Comparison of ENCODE assay signal across 8 cellular contexts in genomic region chr13:73000027-73000674, GRCh38. TPM values are rescaled to one million over a fixed set of nuclear protein-coding genes. Genes with fewer than 3 reads are reported as not detected.
DNase-seq lines count a peak whose midpoint lies in the region; ATAC-seq and TF ChIP-seq lines count a peak whose summit lies in the region.

No MANE protein-coding gene starts in this region.

- TF ChIP-seq POLR2A in upper lobe of left lung (IDR thresholded peaks at IDR 0.05) = no peak

- H3K27me3 Mint-ChIP-seq in memory B cell = no peaks in the 10 kb centered on the region

- DNase-seq in A673 (ENCODE audit: low spot score) (peak; percentile 38), SKM-1 (lab: John Stamatoyannopoulos, UW; ENCODE audit: unreplicated experiment) (peak; percentile 83), memory B cell (ENCODE audit: low spot score in 2 of 2) (no peak), EL (no peak), upper lobe of left lung (no peak)

- H3K9me3 ChIP-seq in A673 (ENCODE audit: low read depth, low read length, poor library complexity, severe bottlenecking) (no peaks in the 10 kb centered on the region), upper lobe of left lung (no peaks in the 10 kb centered on the region)

- H3K4me3 Mint-ChIP-seq in memory B cell = no peak overlapping the region

- TF ChIP-seq EP300 in upper lobe of left lung (IDR thresholded peaks at IDR 0.05) = no peak

- H3K4me1 ChIP-seq in A673 (ENCODE audit: insufficient read depth, low read length, poor library complexity, severe bottlenecking) (peaks cover 6% of the 10 kb centered on the region), upper lobe of left lung (no peaks in the 10 kb centered on the region)

- H3K27ac ChIP-seq in A673 (ENCODE audit: low read depth, low read length, poor library complexity, severe bottlenecking) = no peak overlapping the region
- H3K27ac ChIP-seq in upper lobe of left lung = peak overlapping the region in 1 of 4 donors; percentile 48

- TSS peak; percentile 14 for BruUV-seq in A673 (replicated peaks; lab: Mats Ljungman, UMichigan)

- H3K4me1 Mint-ChIP-seq in memory B cell = no peaks in the 10 kb centered on the region

- H3K36me3 ChIP-seq in A673 (ENCODE audit: insufficient read depth, low read length, poor library complexity, severe bottlenecking) (no peaks in the 10 kb centered on the region), upper lobe of left lung (peaks cover 0 to 16% (median 6%) of the 10 kb centered on the region in 4 donors)

- intact Hi-C loops in A673 (cut with micrococcal nuclease; ENCODE audit: unreplicated experiment) = no loop called here

- H3K27ac Mint-ChIP-seq in memory B cell = peak overlapping the region; percentile 2

- 73 to 78% methylated on average over 4 of the region's 4 CpGs for WGBS in upper lobe of left lung, 2 donors

- TF ChIP-seq CTCF in A673 (conservative IDR thresholded peaks at IDR 0.05; ENCODE audit: low read depth, low read length) (no peak), upper lobe of left lung (IDR thresholded peaks at IDR 0.05) (no peak)

- CTCF ChIA-PET in A673 (lab: Charles Lee) = no interaction called here

- H3K27me3 ChIP-seq in A673 (replicated peaks; ENCODE audit: insufficient read depth, low read depth, low read length, poor library complexity) = no peaks in the 10 kb centered on the region
- no peaks in the 10 kb centered on the region for H3K27me3 ChIP-seq in upper lobe of left lung

- H3K4me3 ChIP-seq in A673 (ENCODE audit: low read depth, low read length, poor library complexity, severe bottlenecking) (no peak overlapping the region), upper lobe of left lung (no peak overlapping the region)

- POLR2A ChIA-PET in A673 (lab: Charles Lee; ENCODE audit: low non-redundant PET) = no interaction called here

- no peaks in the 10 kb centered on the region for H3K9me3 Mint-ChIP-seq in memory B cell

- H3K36me3 Mint-ChIP-seq in memory B cell = peaks cover 7% of the 10 kb centered on the region

- ATAC-seq in GM18861 (IDR thresholded peaks at IDR 0.05; ENCODE audit: unreplicated experiment) (peak; percentile 52), HG03108 (IDR thresholded peaks at IDR 0.05; ENCODE audit: unreplicated experiment) (peak; percentile 58), memory B cell (ENCODE audit: low read depth) (no peak), upper lobe of left lung (ENCODE audit: low FRiP score in 2 of 2) (no peak), HG03097 (IDR thresholded peaks at IDR 0.05; ENCODE audit: low FRiP score, unreplicated experiment) (no peak)

RNA-seq across cellular contexts. Expression of gene KLF5, which starts 58.7 kb away (rescaled TPM):
- total RNA-seq in A673 (2021) (4.0 and 7.2 TPM in 2 replicates), upper lobe of left lung (100 to 1,000 TPM in 1 of 6 donors, 10 to 100 TPM in 5; 43.5 to 112 (median 61.8) TPM)

Comparison
In these comparisons a context has a peak if more than half of its experiments do, and no peak if none do; other contexts are left out.
1. DNase-seq: peak in A673 (single experiment) and SKM-1 (single experiment); none in memory B cell (0 of 2), EL (single experiment) and upper lobe of left lung (0 of 2).
2. ATAC-seq: peak in GM18861 (single experiment) and HG03108 (single experiment); none in memory B cell (single experiment), upper lobe of left lung (0 of 2) and HG03097 (single experiment).